ENCODE assay signal across 2 cellular contexts in genomic region chr5:113199122-113199905, GRCh38.
TF ChIP-seq lines count a peak whose summit lies in the region.

No MANE protein-coding gene starts in this region.

TF ChIP-seq in HCT116, 20 proteins besides CTCF, POLR2A, EP300 and RAD21 (continued from another document):
- no peak for TF ChIP-seq FOSL1 (IDR thresholded peaks at IDR 0.05; ENCODE audit: low read depth)
- 0 out of 2 replicates have a peak, but pooled peaks have one; percentile 25 for TF ChIP-seq CEBPB (IDR thresholded peaks at IDR 0.05; ENCODE audit: low read depth)
- no peak for TF ChIP-seq ELF1 (IDR thresholded peaks at IDR 0.05; ENCODE audit: borderline replicate concordance, low read depth)
- TF ChIP-seq EGR1 (IDR thresholded peaks at IDR 0.05; ENCODE audit: low read depth), result no peak
- TF ChIP-seq ATF3 (IDR thresholded peaks at IDR 0.05), result peak; percentile 73; the same call in 1 of the 2 replicates
- no peak for TF ChIP-seq YY1 (IDR thresholded peaks at IDR 0.05; ENCODE audit: extremely low read depth, insufficient replicate concordance, low read depth, low read length)
- no peak for TF ChIP-seq POLR2AphosphoS5 (IDR thresholded peaks at IDR 0.05; ENCODE audit: low read depth, low read length)
- TF ChIP-seq ZFX (IDR thresholded peaks at IDR 0.05), result no peak
- TF ChIP-seq ZNF274 (IDR thresholded peaks at IDR 0.05; ENCODE audit: low read depth, low read length), result no peak
- no peak for TF ChIP-seq JUND (IDR thresholded peaks at IDR 0.05)
- TF ChIP-seq MAX (IDR thresholded peaks at IDR 0.05), result no peak
- TF ChIP-seq, protein P1, sequence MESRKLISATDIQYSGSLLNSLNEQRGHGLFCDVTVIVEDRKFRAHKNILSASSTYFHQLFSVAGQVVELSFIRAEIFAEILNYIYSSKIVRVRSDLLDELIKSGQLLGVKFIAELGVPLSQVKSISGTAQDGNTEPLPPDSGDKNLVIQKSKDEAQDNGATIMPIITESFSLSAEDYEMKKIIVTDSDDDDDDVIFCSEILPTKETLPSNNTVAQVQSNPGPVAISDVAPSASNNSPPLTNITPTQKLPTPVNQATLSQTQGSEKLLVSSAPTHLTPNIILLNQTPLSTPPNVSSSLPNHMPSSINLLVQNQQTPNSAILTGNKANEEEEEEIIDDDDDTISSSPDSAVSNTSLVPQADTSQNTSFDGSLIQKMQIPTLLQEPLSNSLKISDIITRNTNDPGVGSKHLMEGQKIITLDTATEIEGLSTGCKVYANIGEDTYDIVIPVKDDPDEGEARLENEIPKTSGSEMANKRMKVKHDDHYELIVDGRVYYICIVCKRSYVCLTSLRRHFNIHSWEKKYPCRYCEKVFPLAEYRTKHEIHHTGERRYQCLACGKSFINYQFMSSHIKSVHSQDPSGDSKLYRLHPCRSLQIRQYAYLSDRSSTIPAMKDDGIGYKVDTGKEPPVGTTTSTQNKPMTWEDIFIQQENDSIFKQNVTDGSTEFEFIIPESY (IDR thresholded peaks at IDR 0.05; ENCODE audit: extremely low read depth, insufficient replicate concordance, low read length), result no peak
- TF ChIP-seq, protein P2, sequence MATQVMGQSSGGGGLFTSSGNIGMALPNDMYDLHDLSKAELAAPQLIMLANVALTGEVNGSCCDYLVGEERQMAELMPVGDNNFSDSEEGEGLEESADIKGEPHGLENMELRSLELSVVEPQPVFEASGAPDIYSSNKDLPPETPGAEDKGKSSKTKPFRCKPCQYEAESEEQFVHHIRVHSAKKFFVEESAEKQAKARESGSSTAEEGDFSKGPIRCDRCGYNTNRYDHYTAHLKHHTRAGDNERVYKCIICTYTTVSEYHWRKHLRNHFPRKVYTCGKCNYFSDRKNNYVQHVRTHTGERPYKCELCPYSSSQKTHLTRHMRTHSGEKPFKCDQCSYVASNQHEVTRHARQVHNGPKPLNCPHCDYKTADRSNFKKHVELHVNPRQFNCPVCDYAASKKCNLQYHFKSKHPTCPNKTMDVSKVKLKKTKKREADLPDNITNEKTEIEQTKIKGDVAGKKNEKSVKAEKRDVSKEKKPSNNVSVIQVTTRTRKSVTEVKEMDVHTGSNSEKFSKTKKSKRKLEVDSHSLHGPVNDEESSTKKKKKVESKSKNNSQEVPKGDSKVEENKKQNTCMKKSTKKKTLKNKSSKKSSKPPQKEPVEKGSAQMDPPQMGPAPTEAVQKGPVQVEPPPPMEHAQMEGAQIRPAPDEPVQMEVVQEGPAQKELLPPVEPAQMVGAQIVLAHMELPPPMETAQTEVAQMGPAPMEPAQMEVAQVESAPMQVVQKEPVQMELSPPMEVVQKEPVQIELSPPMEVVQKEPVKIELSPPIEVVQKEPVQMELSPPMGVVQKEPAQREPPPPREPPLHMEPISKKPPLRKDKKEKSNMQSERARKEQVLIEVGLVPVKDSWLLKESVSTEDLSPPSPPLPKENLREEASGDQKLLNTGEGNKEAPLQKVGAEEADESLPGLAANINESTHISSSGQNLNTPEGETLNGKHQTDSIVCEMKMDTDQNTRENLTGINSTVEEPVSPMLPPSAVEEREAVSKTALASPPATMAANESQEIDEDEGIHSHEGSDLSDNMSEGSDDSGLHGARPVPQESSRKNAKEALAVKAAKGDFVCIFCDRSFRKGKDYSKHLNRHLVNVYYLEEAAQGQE (IDR thresholded peaks at IDR 0.05; ENCODE audit: low read depth), result no peak

TF ChIP-seq in endothelial cell of umbilical vein, 7 proteins besides CTCF, POLR2A, EP300 and RAD21:
- TF ChIP-seq JUN (IDR thresholded peaks at IDR 0.05; ENCODE audit: borderline replicate concordance, insufficient read depth, insufficient read length, low read depth) (peak; percentile 5), POLR2AphosphoS5 (IDR thresholded peaks at IDR 0.05; ENCODE audit: insufficient read depth, low read depth, low read length) (no peak)
